Comparison of ENCODE assay signal across 11 cellular contexts in the genomic region with DNA sequence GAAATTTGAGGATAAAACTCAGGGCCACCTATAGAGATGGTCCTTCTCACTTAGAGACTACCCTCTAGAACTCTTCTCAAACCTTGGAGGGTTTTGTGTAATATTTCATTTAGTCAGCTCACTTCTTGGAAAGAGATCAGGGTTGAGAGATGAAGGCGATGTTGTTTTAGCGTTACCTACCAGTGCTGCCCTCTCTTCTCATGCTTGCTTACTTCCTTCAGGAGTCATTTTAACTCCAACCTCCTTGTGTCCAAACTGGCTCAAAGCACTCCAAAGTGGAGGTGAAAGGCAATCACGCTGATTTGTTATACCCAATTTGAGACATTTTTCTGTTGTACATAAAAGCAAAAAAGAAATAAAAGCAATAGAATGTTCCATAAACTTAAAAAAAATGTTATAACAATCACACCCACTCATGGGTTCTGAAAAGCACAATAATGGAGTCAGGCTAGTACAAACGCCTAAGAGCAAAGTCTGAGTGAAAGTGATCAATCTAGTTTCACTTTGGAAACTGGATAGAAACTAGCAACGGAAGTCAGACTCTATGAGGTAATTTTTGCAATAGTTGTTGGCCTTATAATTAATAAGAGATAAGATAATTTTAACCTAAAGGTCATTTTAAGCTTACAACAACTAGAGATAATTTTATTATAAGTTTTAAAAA.
DNase-seq lines count a peak whose midpoint lies in the region; ATAC-seq and TF ChIP-seq lines count a peak whose summit lies in the region.
"Had no signal": no experiment of that assay in that cellular context is flagged by ENCODE, and none has a peak within 500 bp of the region (broad histone marks: within the 10 kb centered on the region; RNA-seq: fewer than 3 reads in every experiment).

No MANE protein-coding gene starts in this region.

- peaks cover 13% of the 10 kb centered on the region for H3K4me1 ChIP-seq in mucosa of stomach (ENCODE audit: control insufficient read depth, insufficient read depth, low read length)

- H3K4me3 Mint-ChIP-seq in activated CD8-positive, alpha-beta T cell treated with anti-CD3 and anti-CD28 coated beads, Interleukin-2, amount 10 ng/mL, durations not matched to agents 7 days and 5 days, result peak overlapping the region; percentile 68

- CTCF ChIA-PET in activated CD8-positive, alpha-beta T cell treated with anti-CD3 and anti-CD28 coated beads, Interleukin-2, amount 10 ng/mL, durations not matched to agents 7 days and 5 days (lab: Charles Lee), result interaction anchor here (1.0 to 2.9 kb wide), 6 partner anchors 13 to 127 kb away, joined by 3 to 27 read pairs (median 7); no protein-coding TSS in a partner anchor

- ATAC-seq in HG02610 (IDR thresholded peaks at IDR 0.05; ENCODE audit: unreplicated experiment), result peak; percentile 44
- ATAC-seq in activated CD8-positive, alpha-beta T cell treated with anti-CD3 and anti-CD28 coated beads, Interleukin-2, amount 10 ng/mL, durations not matched to agents 7 days and 5 days, result peak; percentile 94
- ATAC-seq: Right ventricle myocardium inferior had no signal

- peak overlapping the region; percentile 52 for H3K9ac ChIP-seq in mucosa of stomach (ENCODE audit: low read length)

- H3K27me3 Mint-ChIP-seq in activated CD8-positive, alpha-beta T cell treated with anti-CD3 and anti-CD28 coated beads, Interleukin-2, amount 10 ng/mL, durations not matched to agents 7 days and 5 days (ENCODE audit: low read depth), result no peaks in the 10 kb centered on the region

- no peaks in the 10 kb centered on the region for H3K27me3 ChIP-seq in mucosa of stomach (ENCODE audit: control insufficient read depth, insufficient read depth, low read length)
- H3K27me3 ChIP-seq: right atrium auricular region had no signal

- no peak for TF ChIP-seq CTCF in GM10266 (IDR thresholded peaks at IDR 0.05; ENCODE audit: control insufficient read depth, insufficient read depth, low read depth, missing control alignments)

- peaks cover 26% of the 10 kb centered on the region for H3K4me1 Mint-ChIP-seq in activated CD8-positive, alpha-beta T cell treated with anti-CD3 and anti-CD28 coated beads, Interleukin-2, amount 10 ng/mL, durations not matched to agents 7 days and 5 days (ENCODE audit: low read depth)

- POLR2A ChIA-PET in activated CD8-positive, alpha-beta T cell treated with anti-CD3 and anti-CD28 coated beads, Interleukin-2, amount 10 ng/mL, durations not matched to agents 7 days and 5 days (lab: Charles Lee), result interaction anchor here (1.1 to 1.5 kb wide), 2 partner anchors 8 to 118 kb away, joined by 3 read pairs; no protein-coding TSS in a partner anchor

- no peaks in the 10 kb centered on the region for H3K9me3 ChIP-seq in mucosa of stomach (ENCODE audit: control insufficient read depth, low read length)
- H3K9me3 ChIP-seq: right atrium auricular region had no signal

- DNase-seq in GM10266 (ENCODE audit: extremely low spot score) (peak; percentile 59), DMS 273 treated with DMSO at 0.1 percent for 48 hours (lab: John Stamatoyannopoulos, UW) (no peak), LoVo (ENCODE audit: low spot score) (no peak), iPS-NIHi7 (ENCODE audit: extremely low spot score) (no peak)
- DNase-seq in activated CD8-positive, alpha-beta T cell treated with anti-CD3 and anti-CD28 coated beads, Interleukin-2, amount 10 ng/mL, durations not matched to agents 7 days and 5 days, result no peak
- no peak for DNase-seq in activated CD8-positive, alpha-beta memory T cell treated with anti-CD3 and anti-CD28 coated beads for 24 hours
- DNase-seq: NCI-H1694 treated with DMSO at 0.1 percent for 48 hours had no signal

- H3K27ac Mint-ChIP-seq in activated CD8-positive, alpha-beta T cell treated with anti-CD3 and anti-CD28 coated beads, Interleukin-2, amount 10 ng/mL, durations not matched to agents 7 days and 5 days, result peak overlapping the region; percentile 88

- H3K36me3 Mint-ChIP-seq in activated CD8-positive, alpha-beta T cell treated with anti-CD3 and anti-CD28 coated beads, Interleukin-2, amount 10 ng/mL, durations not matched to agents 7 days and 5 days (ENCODE audit: low read depth), result peaks cover 18% of the 10 kb centered on the region

- H3K36me3 ChIP-seq in mucosa of stomach (ENCODE audit: control insufficient read depth, insufficient read depth, low read length), result no peaks in the 10 kb centered on the region
- H3K36me3 ChIP-seq: right atrium auricular region had no signal

- H3K9me3 Mint-ChIP-seq in activated CD8-positive, alpha-beta T cell treated with anti-CD3 and anti-CD28 coated beads, Interleukin-2, amount 10 ng/mL, durations not matched to agents 7 days and 5 days (ENCODE audit: insufficient read depth), result no peaks in the 10 kb centered on the region

- no peak overlapping the region for H3K4me3 ChIP-seq in mucosa of stomach (ENCODE audit: low read length)
- H3K4me3 ChIP-seq: right atrium auricular region had no signal
